Comparison of ENCODE assay signal across 1 cellular context in genomic region chr4:154658680-154659402, GRCh38.
A peak's percentile ranks its signal among the peaks of the same experiment; 100 is the strongest.
TF ChIP-seq lines count a peak whose summit lies in the region.

No MANE protein-coding gene starts in this region.

TF ChIP-seq in HepG2, 621 proteins besides CTCF, POLR2A, EP300 and RAD21:
- TF ChIP-seq NFYC (CRISPR knock-in tag; IDR thresholded peaks at IDR 0.05), result 0 out of 2 replicates have a peak, but pooled peaks have one; percentile 34
- no peak for TF ChIP-seq ISX (CRISPR knock-in tag; conservative IDR thresholded peaks at IDR 0.05)
- no peak for TF ChIP-seq ZNF276 (CRISPR knock-in tag; IDR thresholded peaks at IDR 0.05; ENCODE audit: low read depth)
- peak; percentile 30; the same call in 1 of the 2 replicates for TF ChIP-seq NFYB (CRISPR knock-in tag; IDR thresholded peaks at IDR 0.05)
- no peak for TF ChIP-seq STAT5B (CRISPR knock-in tag; IDR thresholded peaks at IDR 0.05)
TF ChIP-seq in HepG2: peak in this region for 2.
